ENCODE assay signal across 19 cellular contexts in the genomic region with DNA sequence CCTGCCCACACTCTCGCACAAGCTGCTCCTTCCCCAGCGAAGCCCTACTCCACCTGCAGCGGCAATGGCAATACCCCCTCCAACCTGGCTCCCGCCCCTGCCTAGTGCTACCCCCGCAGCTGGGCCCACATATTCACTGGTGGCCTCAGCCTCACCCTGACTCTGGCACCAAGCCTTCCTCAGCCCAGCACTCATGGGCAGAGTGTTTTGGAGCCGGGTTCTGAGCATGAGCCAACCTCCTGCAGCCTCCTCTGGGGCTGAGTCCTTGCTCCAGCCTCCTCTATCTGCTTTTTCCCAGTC. TPM values are rescaled to one million over a fixed set of nuclear protein-coding genes. Genes with fewer than 3 reads are reported as not detected.
DNase-seq lines count a peak whose midpoint lies in the region; ATAC-seq, FAIRE-seq and TF ChIP-seq lines count a peak whose summit lies in the region.
"Had no signal": no experiment of that assay in that cellular context is flagged by ENCODE, and none has a peak within 500 bp of the region (broad histone marks: within the 10 kb centered on the region; RNA-seq: fewer than 3 reads in every experiment).

No MANE protein-coding gene starts in this region.

- no peak overlapping the region for H3K4me3 Mint-ChIP-seq in activated T-helper 17 cell treated with anti-CD3 and anti-CD28 coated beads, Interleukin-2, amount 50 U/mL, for 72 hours
- no peak overlapping the region for H3K4me3 Mint-ChIP-seq in endothelial cell (ENCODE audit: unreplicated experiment)
- H3K4me3 Mint-ChIP-seq: activated CD4-positive, alpha-beta memory T cell treated with anti-CD3 and anti-CD28 coated beads, Interleukin-2, amount 10 ng/mL, durations not matched to agents 7 days and 5 days; activated naive CD4-positive, alpha-beta T cell treated with anti-CD3 and anti-CD28 coated beads, Interleukin-2, amount 10 ng/mL, durations not matched to agents 7 days and 5 days; CD4-positive, alpha-beta T cell; GM23338; T-helper 1 cell treated with Interleukin-12 subunit alpha and Interleukin-12 subunit beta and Interleukin-4 antibody, amounts not matched to agents 30 μg/mL and 1 μg/mL, for 36 hours had no signal

- H3K27me3 ChIP-seq in lower lobe of right lung (ENCODE audit: low read depth) (peaks cover 13% of the 10 kb centered on the region), subcutaneous abdominal adipose tissue (ENCODE audit: control insufficient read depth in 5 of 5, insufficient read depth in 4 of 5, low read length in 5 of 5) (peaks cover 0 to 2% (median 0%) of the 10 kb centered on the region in 5 donors)

- FAIRE-seq in RCC 7860 (lab: Jason Lieb, UNC) = no peak

- no peak for TF ChIP-seq CTCF in endothelial cell (IDR thresholded peaks at IDR 0.05; ENCODE audit: unreplicated experiment)
- no peak for TF ChIP-seq CTCF in lower lobe of right lung (IDR thresholded peaks at IDR 0.05)
- TF ChIP-seq CTCF in mucosa of descending colon (IDR thresholded peaks at IDR 0.05) = no peak

- H3K9me3 Mint-ChIP-seq in activated T-helper 17 cell treated with anti-CD3 and anti-CD28 coated beads, Interleukin-2, amount 50 U/mL, for 72 hours = no peaks in the 10 kb centered on the region
- H3K9me3 Mint-ChIP-seq in endothelial cell (ENCODE audit: unreplicated experiment) = no peaks in the 10 kb centered on the region
- H3K9me3 Mint-ChIP-seq: activated CD4-positive, alpha-beta memory T cell treated with anti-CD3 and anti-CD28 coated beads, Interleukin-2, amount 10 ng/mL, durations not matched to agents 7 days and 5 days; CD4-positive, alpha-beta T cell; GM23338; T-helper 1 cell treated with Interleukin-12 subunit alpha and Interleukin-12 subunit beta and Interleukin-4 antibody, amounts not matched to agents 30 μg/mL and 1 μg/mL, for 36 hours had no signal

- H3K9me3 ChIP-seq in lower lobe of right lung = no peaks in the 10 kb centered on the region
- no peaks in the 10 kb centered on the region for H3K9me3 ChIP-seq in subcutaneous abdominal adipose tissue (ENCODE audit: control insufficient read depth in 5 of 5, low read length in 5 of 5)
- H3K9me3 ChIP-seq in mucosa of descending colon = no peaks in the 10 kb centered on the region
- H3K9me3 ChIP-seq: SJCRH30 had no signal

- intact Hi-C loops in lower lobe of right lung (cut with DNase I) (no loop called here), mucosa of descending colon (cut with DNase I, micrococcal nuclease) (no loop called here)

- H3K9ac ChIP-seq in subcutaneous abdominal adipose tissue (ENCODE audit: low read length in 5 of 5) = peak overlapping the region in 1 of 5 donors; percentile 45

- DNase-seq in endothelial cell (ENCODE audit: low spot score) (no peak), lower lobe of right lung (no peak), mucosa of descending colon (no peak), SW480 (ENCODE audit: low spot score) (no peak), cerebellum (ENCODE audit: low spot score) (no peak), RCC 7860 (ENCODE audit: low spot score) (no peak)
- DNase-seq: activated CD4-positive, alpha-beta memory T cell treated with anti-CD3 and anti-CD28 coated beads, Interleukin-2, amount 10 ng/mL, durations not matched to agents 7 days and 5 days; activated naive CD4-positive, alpha-beta T cell treated with anti-CD3 and anti-CD28 coated beads, Interleukin-2, amount 10 ng/mL, durations not matched to agents 7 days and 5 days; activated T-cell treated with anti-CD3 and anti-CD28 coated beads, Interleukin-2, amount 50 U/mL, for 1 hour; CD4-positive, alpha-beta T cell; dermis blood vessel endothelial cell; GF-D8; NCI-H1417 treated with DMSO at 0.1 percent for 48 hours; NCI-H748 treated with DMSO at 0.1 percent for 48 hours; SJCRH30 had no signal

- H3K4me3 ChIP-seq in lower lobe of right lung (no peak overlapping the region), subcutaneous abdominal adipose tissue (ENCODE audit: low read depth in 1 of 5, low read length in 5 of 5) (no peak overlapping the region), mucosa of descending colon (no peak overlapping the region)
- H3K4me3 ChIP-seq: GM23338, SJCRH30 had no signal

- H3K27me3 Mint-ChIP-seq in activated T-helper 17 cell treated with anti-CD3 and anti-CD28 coated beads, Interleukin-2, amount 50 U/mL, for 72 hours = no peaks in the 10 kb centered on the region
- peaks cover 33% of the 10 kb centered on the region for H3K27me3 Mint-ChIP-seq in endothelial cell (ENCODE audit: unreplicated experiment)

- no peak for ATAC-seq in activated T-helper 17 cell treated with anti-CD3 and anti-CD28 coated beads, Interleukin-2, amount 50 U/mL, for 72 hours (replicated peaks)
- no peak for ATAC-seq in lower lobe of right lung
- no peak for ATAC-seq in mucosa of descending colon

- H3K27ac Mint-ChIP-seq in activated T-helper 17 cell treated with anti-CD3 and anti-CD28 coated beads, Interleukin-2, amount 50 U/mL, for 72 hours = peak overlapping the region; percentile 39
- peak overlapping the region; percentile 96 for H3K27ac Mint-ChIP-seq in endothelial cell (ENCODE audit: unreplicated experiment)
- H3K27ac Mint-ChIP-seq: activated CD4-positive, alpha-beta memory T cell treated with anti-CD3 and anti-CD28 coated beads, Interleukin-2, amount 10 ng/mL, durations not matched to agents 7 days and 5 days; activated naive CD4-positive, alpha-beta T cell treated with anti-CD3 and anti-CD28 coated beads, Interleukin-2, amount 10 ng/mL, durations not matched to agents 7 days and 5 days; CD4-positive, alpha-beta T cell; GM23338; T-helper 1 cell treated with Interleukin-12 subunit alpha and Interleukin-12 subunit beta and Interleukin-4 antibody, amounts not matched to agents 30 μg/mL and 1 μg/mL, for 36 hours had no signal

- H3K36me3 ChIP-seq in lower lobe of right lung (no peaks in the 10 kb centered on the region), subcutaneous abdominal adipose tissue (ENCODE audit: control insufficient read depth in 5 of 5, insufficient read depth in 5 of 5, low read length in 5 of 5) (peaks cover 0 to 19% (median 0%) of the 10 kb centered on the region in 5 donors), mucosa of descending colon (ENCODE audit: low read depth) (no peaks in the 10 kb centered on the region)
- H3K36me3 ChIP-seq: SJCRH30 had no signal

- H3K27ac ChIP-seq in lower lobe of right lung (peak overlapping the region; percentile 75), subcutaneous abdominal adipose tissue (ENCODE audit: low read depth, low read length) (peak overlapping the region; percentile 76)
- H3K27ac ChIP-seq: SJCRH30 had no signal

- no peaks in the 10 kb centered on the region for H3K36me3 Mint-ChIP-seq in activated T-helper 17 cell treated with anti-CD3 and anti-CD28 coated beads, Interleukin-2, amount 50 U/mL, for 72 hours (ENCODE audit: low read depth)
- peaks cover 28% of the 10 kb centered on the region for H3K36me3 Mint-ChIP-seq in endothelial cell (ENCODE audit: low read depth, unreplicated experiment)
- H3K36me3 Mint-ChIP-seq: activated naive CD4-positive, alpha-beta T cell treated with anti-CD3 and anti-CD28 coated beads, Interleukin-2, amount 10 ng/mL, durations not matched to agents 7 days and 5 days had no signal

- no peaks in the 10 kb centered on the region for H3K4me1 Mint-ChIP-seq in activated T-helper 17 cell treated with anti-CD3 and anti-CD28 coated beads, Interleukin-2, amount 50 U/mL, for 72 hours
- H3K4me1 Mint-ChIP-seq in endothelial cell (ENCODE audit: unreplicated experiment) = peaks cover 46% of the 10 kb centered on the region

- peaks cover 25% of the 10 kb centered on the region for H3K4me1 ChIP-seq in lower lobe of right lung
- H3K4me1 ChIP-seq in subcutaneous abdominal adipose tissue (ENCODE audit: control insufficient read depth in 5 of 5, insufficient read depth in 5 of 5, low read length in 5 of 5) = peaks cover 4 to 83% (median 35%) of the 10 kb centered on the region in 5 donors
- H3K4me1 ChIP-seq in mucosa of descending colon (ENCODE audit: low read depth) = peaks cover 10% of the 10 kb centered on the region

RNA-seq across cellular contexts. Expression of gene PDE2A, which starts 47.6 kb away (rescaled TPM):
- 1 to 10 TPM; 1.7 to 3.6 TPM for total RNA-seq in activated T-helper 17 cell treated with anti-CD3 and anti-CD28 coated beads, Interleukin-2, amount 50 U/mL, for 72 hours
- total RNA-seq in endothelial cell (ENCODE audit: unreplicated experiment) (65.9 TPM), lower lobe of right lung (19.5 TPM), mucosa of descending colon (10 to 100 TPM in 1 of 3 donors, 1 to 10 TPM in 2; 7.0 to 45.9 (median 9.6) TPM), cerebellum (8.4 TPM)
